Comparison of ENCODE assay signal across 27 cellular contexts in the genomic region with DNA sequence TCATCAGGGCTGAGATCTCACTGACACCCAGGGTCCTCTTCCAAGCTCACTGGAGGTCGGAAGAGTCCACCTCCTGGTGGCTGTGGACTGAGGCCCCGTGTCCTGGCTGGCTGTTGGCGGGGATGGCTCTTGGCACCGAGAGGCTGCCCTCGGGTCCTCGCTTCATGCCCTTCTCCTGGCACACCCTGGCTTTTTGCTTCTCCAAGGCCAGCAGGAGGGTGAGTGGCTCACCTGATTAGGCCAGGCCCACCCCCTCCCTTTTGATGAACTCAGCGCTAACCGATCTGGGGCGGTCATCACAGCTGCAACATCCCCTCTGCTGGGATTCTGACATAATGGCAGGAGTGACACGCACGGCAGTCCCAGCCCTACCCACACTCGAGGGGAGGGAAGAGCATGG. TPM values are rescaled to one million over a fixed set of nuclear protein-coding genes. Genes with fewer than 3 reads are reported as not detected.
"Had no signal": no experiment of that assay in that cellular context is flagged by ENCODE, and none has a peak within 500 bp of the region (broad histone marks: within the 10 kb centered on the region; RNA-seq: fewer than 3 reads in every experiment).

No MANE protein-coding gene starts in this region.

- H3K27me3 ChIP-seq: pancreas, tibial nerve, uterus had no signal

- H3K9me3 ChIP-seq: lower lobe of right lung, pancreas, prostate gland, tibial nerve, uterus had no signal

- FAIRE-seq: keratinocyte, pancreas had no signal

- H3K9me3 Mint-ChIP-seq: naive thymus-derived CD8-positive, alpha-beta T cell; stimulated activated naive CD8-positive, alpha-beta T cell treated with anti-CD3 and anti-CD28 coated beads, Interleukin-15, amount 100 ng/mL, for 72 hours; type B pancreatic cell had no signal

- H3K4me3 Mint-ChIP-seq: stimulated activated naive CD8-positive, alpha-beta T cell treated with anti-CD3 and anti-CD28 coated beads, Interleukin-15, amount 100 ng/mL, for 72 hours; type B pancreatic cell had no signal

- H3K4me3 ChIP-seq: lower lobe of right lung, pancreas, prostate gland, skin epidermis, tibial nerve, uterus had no signal

- ATAC-seq: left cardiac atrium; left lobe of liver; left ventricle myocardium superior; lower lobe of right lung; naive thymus-derived CD8-positive, alpha-beta T cell; pancreas; right cardiac atrium; sciatic nerve; stimulated activated naive CD8-positive, alpha-beta T cell treated with anti-CD3 and anti-CD28 coated beads, Interleukin-15, amount 100 ng/mL, for 72 hours had no signal

- H3K27ac Mint-ChIP-seq: stimulated activated naive CD8-positive, alpha-beta T cell treated with anti-CD3 and anti-CD28 coated beads, Interleukin-15, amount 100 ng/mL, for 72 hours; type B pancreatic cell had no signal

- DNase-seq: hippocampal formation; kidney glomerular epithelial cell; left cardiac atrium; lower lobe of right lung; mammary epithelial cell; mesenchymal stem cell; naive thymus-derived CD8-positive, alpha-beta T cell; pancreas; posterior cingulate gyrus; retina; right cardiac atrium; stimulated activated CD4-positive, alpha-beta T cell treated with anti-CD3 and anti-CD28 coated beads, Interleukin-12 subunit alpha, Interleukin-12 subunit beta, amount 100 ng/mL, for 4 hours; stimulated activated CD4-positive, alpha-beta T cell treated with anti-CD3 and anti-CD28 coated beads, Interleukin-15, amount 100 ng/mL, for 24 hours; stimulated activated CD4-positive, alpha-beta T cell treated with anti-CD3 and anti-CD28 coated beads, Interleukin-2, amount 100 ng/mL, for 24 hours; stimulated activated CD4-positive, alpha-beta T cell treated with anti-CD3 and anti-CD28 coated beads, Interleukin-4, amount 100 ng/mL, for 1 hour; stimulated activated naive CD4-positive, alpha-beta T cell treated with Interleukin-2 at 50 U/mL for 16 hours; stimulated activated naive CD8-positive, alpha-beta T cell treated with anti-CD3 and anti-CD28 coated beads, Interleukin-15, amount 100 ng/mL, for 72 hours; substantia nigra; uterus had no signal

- H3K27ac ChIP-seq: lower lobe of right lung, pancreas, prostate gland, skin epidermis, tibial nerve, uterus had no signal

- H3K36me3 ChIP-seq: uterus had no signal

RNA-seq across cellular contexts. Expression of a gene that starts 14.2 kb away (rescaled TPM):
- polyA plus RNA-seq: naive thymus-derived CD8-positive, alpha-beta T cell had no signal
